ENCODE assay signal across 8 cellular contexts in genomic region chr12:21500786-21501257, GRCh38. TPM values are rescaled to one million over a fixed set of nuclear protein-coding genes. Genes with fewer than 3 reads are reported as not detected.
DNase-seq lines count a peak whose midpoint lies in the region; ATAC-seq and TF ChIP-seq lines count a peak whose summit lies in the region.

No MANE protein-coding gene starts in this region.

- peaks cover 25% of the 10 kb centered on the region for H3K36me3 Mint-ChIP-seq in natural killer cell treated with Interleukin-12 subunit alpha and Interleukin-12 subunit beta and Interleukin-15 and Interleukin-18, amount 100 ng/mL, for 72 hours

- H3K27ac ChIP-seq in cardiac muscle cell (peak overlapping the region; percentile 58), uterus (peak overlapping the region; percentile 79 to 85)

- peak overlapping the region; percentile 82 for H3K4me3 ChIP-seq in cardiac muscle cell
- H3K4me3 ChIP-seq in iPS-15b (ENCODE audit: low read depth, low read length), result peak overlapping the region; percentile 92
- H3K4me3 ChIP-seq in uterus, result peak overlapping the region; percentile 87 to 98

- TF ChIP-seq CTCF in cardiac muscle cell (IDR thresholded peaks at IDR 0.05; ENCODE audit: low read depth, low read length), result no peak
- TF ChIP-seq CTCF in uterus (IDR thresholded peaks at IDR 0.05), result no peak

- DNase-seq in cardiac muscle cell (ENCODE audit: low read depth in 1 of 2, low spot score in 1 of 2) (no peak), left ventricle myocardium superior (no peak), RPMI8226 (peak; percentile 5), uterus (no peak), NCI-H1417 treated with DMSO at 0.1 percent for 48 hours (lab: John Stamatoyannopoulos, UW) (no peak), SIG-M5 treated with dmso at 0.1 percent for 504 hours (lab: John Stamatoyannopoulos, UW; ENCODE audit: unreplicated experiment) (no peak)
- no peak for DNase-seq in natural killer cell treated with Interleukin-12 subunit alpha and Interleukin-12 subunit beta and Interleukin-15 and Interleukin-18, amount 100 ng/mL, for 72 hours (ENCODE audit: low spot score)

- intact Hi-C loops in left ventricle myocardium superior (cut with micrococcal nuclease) (no loop called here), uterus (cut with DNase I; ENCODE audit: low total_unique reads) (no loop called here)

- H3K4me1 ChIP-seq in cardiac muscle cell (ENCODE audit: low read depth) (peaks cover 16% of the 10 kb centered on the region), iPS-15b (ENCODE audit: control insufficient read depth, insufficient read depth, low read length) (peaks cover 3% of the 10 kb centered on the region), uterus (peaks cover 6 to 14% of the 10 kb centered on the region in 2 donors)

- H3K4me3 Mint-ChIP-seq in natural killer cell treated with Interleukin-12 subunit alpha and Interleukin-12 subunit beta and Interleukin-15 and Interleukin-18, amount 100 ng/mL, for 72 hours, result no peak overlapping the region

- H3K4me1 Mint-ChIP-seq in natural killer cell treated with Interleukin-12 subunit alpha and Interleukin-12 subunit beta and Interleukin-15 and Interleukin-18, amount 100 ng/mL, for 72 hours (ENCODE audit: low read depth in 2 of 2), result peaks cover 25 to 28% of the 10 kb centered on the region in 2 donors

- H3K9ac ChIP-seq in iPS-15b (ENCODE audit: low read depth, low read length), result peak overlapping the region; percentile 87

- no peak for ATAC-seq in left ventricle myocardium superior
- ATAC-seq in natural killer cell treated with Interleukin-12 subunit alpha and Interleukin-12 subunit beta and Interleukin-15 and Interleukin-18, amount 100 ng/mL, for 72 hours, result no peak

- TF ChIP-seq POLR2A in uterus (IDR thresholded peaks at IDR 0.05), result no peak

- no peak overlapping the region for H3K27ac Mint-ChIP-seq in natural killer cell treated with Interleukin-12 subunit alpha and Interleukin-12 subunit beta and Interleukin-15 and Interleukin-18, amount 100 ng/mL, for 72 hours

- H3K36me3 ChIP-seq in cardiac muscle cell, result no peaks in the 10 kb centered on the region
- no peaks in the 10 kb centered on the region for H3K36me3 ChIP-seq in iPS-15b (ENCODE audit: control insufficient read depth, insufficient read depth, low read length)
- H3K36me3 ChIP-seq in uterus, result no peaks in the 10 kb centered on the region

- no peaks in the 10 kb centered on the region for H3K9me3 ChIP-seq in cardiac muscle cell (ENCODE audit: low read depth)
- no peaks in the 10 kb centered on the region for H3K9me3 ChIP-seq in iPS-15b (ENCODE audit: control insufficient read depth, insufficient read depth, low read length)
- H3K9me3 ChIP-seq in uterus, result no peaks in the 10 kb centered on the region

- H3K9me3 Mint-ChIP-seq in natural killer cell treated with Interleukin-12 subunit alpha and Interleukin-12 subunit beta and Interleukin-15 and Interleukin-18, amount 100 ng/mL, for 72 hours, result no peaks in the 10 kb centered on the region

- H3K27me3 ChIP-seq in cardiac muscle cell, result no peaks in the 10 kb centered on the region
- no peaks in the 10 kb centered on the region for H3K27me3 ChIP-seq in iPS-15b (ENCODE audit: control insufficient read depth, insufficient read depth, low read length)
- H3K27me3 ChIP-seq in uterus, result no peaks in the 10 kb centered on the region

- H3K27me3 Mint-ChIP-seq in natural killer cell treated with Interleukin-12 subunit alpha and Interleukin-12 subunit beta and Interleukin-15 and Interleukin-18, amount 100 ng/mL, for 72 hours, result no peaks in the 10 kb centered on the region

RNA-seq across cellular contexts. Expression of gene RECQL, which starts 0.6 kb away (rescaled TPM):
- total RNA-seq in cardiac muscle cell, result 13.6 and 17.0 TPM in 2 replicates
- polyA plus RNA-seq in cardiac muscle cell, result 11.8 and 14.7 TPM in 2 replicates
- 21.4 TPM for total RNA-seq in left ventricle myocardium superior
- 10 to 100 TPM; 15.4 to 99.0 (median 24.3) TPM for total RNA-seq in uterus
- total RNA-seq in natural killer cell treated with Interleukin-12 subunit alpha and Interleukin-12 subunit beta and Interleukin-15 and Interleukin-18, amount 100 ng/mL, for 72 hours, result 10 to 100 TPM; 67.3 to 83.3 TPM

RNA-seq across cellular contexts. Expression of gene GOLT1B, which starts 0.8 kb away (rescaled TPM):
- total RNA-seq in cardiac muscle cell (7.9 and 9.0 TPM in 2 replicates), left ventricle myocardium superior (14.8 TPM), uterus (10 to 100 TPM; 14.1 to 70.0 (median 31.4) TPM)
- 13.1 and 18.9 TPM in 2 replicates for polyA plus RNA-seq in cardiac muscle cell
- total RNA-seq in natural killer cell treated with Interleukin-12 subunit alpha and Interleukin-12 subunit beta and Interleukin-15 and Interleukin-18, amount 100 ng/mL, for 72 hours, result 10 to 100 TPM; 50.6 to 55.9 TPM

RNA-seq across cellular contexts. Expression of gene SPX, which starts 25.3 kb away (rescaled TPM):
- 1.5 and 3.0 TPM in 2 replicates for total RNA-seq in cardiac muscle cell
- polyA plus RNA-seq in cardiac muscle cell, result 1.1 and 2.4 TPM in 2 replicates
- 15.7 TPM for total RNA-seq in left ventricle myocardium superior
- total RNA-seq in uterus, result 1 to 10 TPM in 2 of 4 donors, under 1 TPM in 1, not detected in 1; 0.67 to 2.4 (median 1.2) TPM
- under 1 TPM in 1 of 2 donors, not detected in 1; 0.61 TPM for total RNA-seq in natural killer cell treated with Interleukin-12 subunit alpha and Interleukin-12 subunit beta and Interleukin-15 and Interleukin-18, amount 100 ng/mL, for 72 hours
